35 cellular contexts compared by ENCODE assay signal in the genomic region with DNA sequence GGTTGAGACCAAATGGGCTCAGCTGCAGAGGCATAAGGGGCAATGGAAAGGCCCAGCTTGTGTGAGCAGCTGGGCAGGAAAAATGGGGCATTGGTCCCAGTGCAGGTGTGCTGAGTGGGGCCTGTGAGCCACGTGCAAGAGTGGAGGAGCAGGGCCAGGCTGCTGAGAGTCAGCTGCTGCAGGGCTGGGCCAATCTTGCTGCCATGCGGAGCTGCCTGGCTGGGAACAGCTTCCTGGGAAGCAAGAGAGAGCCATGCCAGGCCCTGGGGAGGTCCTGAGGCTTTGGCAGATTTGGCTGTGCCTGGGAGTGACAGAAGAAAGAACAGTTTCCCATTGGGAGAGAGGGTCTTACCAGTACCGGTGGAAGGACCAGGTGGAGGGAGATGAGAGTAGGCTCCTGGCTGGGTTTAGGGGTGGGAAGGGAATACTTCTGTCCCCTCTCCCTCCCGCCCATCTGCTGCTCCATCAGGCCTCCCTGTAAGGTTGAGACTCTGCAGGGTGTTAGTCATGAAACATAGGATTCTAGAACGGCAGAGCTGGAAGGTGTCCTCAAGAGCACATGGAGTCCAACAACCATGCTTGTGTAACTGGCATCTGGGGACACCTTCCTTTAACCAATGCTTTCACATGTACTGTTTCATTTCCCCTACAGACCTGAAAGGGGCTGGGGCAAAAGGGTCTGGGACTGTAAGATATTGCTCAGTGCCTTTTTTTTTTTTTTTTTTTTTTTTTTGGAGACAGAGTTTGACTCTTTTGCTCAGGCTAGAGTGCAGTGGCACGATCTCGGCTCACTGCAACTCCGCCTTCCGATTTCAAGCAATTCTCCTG. TPM values are rescaled to one million over a fixed set of nuclear protein-coding genes. Genes with fewer than 3 reads are reported as not detected.
DNase-seq lines count a peak whose midpoint lies in the region; ATAC-seq, FAIRE-seq and TF ChIP-seq lines count a peak whose summit lies in the region.
"Had no signal": no experiment of that assay in that cellular context is flagged by ENCODE, and none has a peak within 500 bp of the region (broad histone marks: within the 10 kb centered on the region; RNA-seq: fewer than 3 reads in every experiment).

No MANE protein-coding gene starts in this region.

- H2BK12ac ChIP-seq in H9 (ENCODE audit: insufficient read length, low read depth, low read length) = no peak overlapping the region

- no peak for TF ChIP-seq CTCF in H9 (conservative IDR thresholded peaks at IDR 0.05)
- TF ChIP-seq CTCF in glutamatergic neuron (IDR thresholded peaks at IDR 0.05; ENCODE audit: partially characterized antibody, unreplicated experiment) = no peak
- no peak for TF ChIP-seq CTCF in D721Med (IDR thresholded peaks at IDR 0.05; ENCODE audit: insufficient read depth, missing control alignments)

- H3K23ac ChIP-seq in H9 (ENCODE audit: insufficient read length, low read depth, low read length) = no peak overlapping the region

- H3K14ac ChIP-seq in H9 (ENCODE audit: insufficient read depth, low read length) = no peak overlapping the region; the same call in 1 of the 2 replicates

- no peak overlapping the region for H3K27ac ChIP-seq in H9 (ENCODE audit: insufficient read length, low read depth, low read length)
- H3K27ac ChIP-seq: ascending aorta, HL-60, neutrophil, prostate gland, vagina had no signal

- H3K79me1 ChIP-seq in H9 (ENCODE audit: insufficient read depth, low read depth, low read length, poor library complexity, severe bottlenecking) = no peaks in the 10 kb centered on the region

- H3K9me3 ChIP-seq in H9 (ENCODE audit: control insufficient read depth, low read depth, low read length) = no peaks in the 10 kb centered on the region
- H3K9me3 ChIP-seq: ascending aorta, neutrophil, prostate gland, SK-N-SH, vagina had no signal

- H3K4ac ChIP-seq in H9 (ENCODE audit: low read depth, low read length) = no peak overlapping the region

- H3K4me3 Mint-ChIP-seq in H9 (no peak overlapping the region), glutamatergic neuron (ENCODE audit: unreplicated experiment) (peak overlapping the region; percentile 89)
- no peak overlapping the region for H3K4me3 Mint-ChIP-seq in activated naive CD4-positive, alpha-beta T cell treated with anti-CD3 and anti-CD28 coated beads, Interleukin-2, amount 10 ng/mL, durations not matched to agents 7 days and 5 days
- H3K4me3 Mint-ChIP-seq: activated CD4-positive, alpha-beta memory T cell treated with anti-CD3 and anti-CD28 coated beads for 36 hours; activated naive CD8-positive, alpha-beta T cell; HFFc6; T-helper 17 cell had no signal

- H4K8ac ChIP-seq in H9 (replicated peaks; ENCODE audit: insufficient read length, low read depth, low read length) = no peak overlapping the region

- H2AK5ac ChIP-seq in H9 (ENCODE audit: insufficient read length, low read length) = no peak overlapping the region

- no CpG with 5 or more reads among the region's 9 CpGs for WGBS in H9 (ENCODE audit: extremely low coverage, insufficient read length, low lambda C conversion rate)

- H2BK120ac ChIP-seq in H9 (ENCODE audit: low read depth, low read length, poor library complexity, severe bottlenecking) = no peak overlapping the region

- H4K91ac ChIP-seq in H9 (ENCODE audit: insufficient read length, low read depth, low read length) = no peak overlapping the region

- no peak overlapping the region for H2BK20ac ChIP-seq in H9 (ENCODE audit: low read depth, low read length, poor library complexity, severe bottlenecking)

- no peaks in the 10 kb centered on the region for H3K79me2 ChIP-seq in H9 (ENCODE audit: insufficient read depth, low read length)

- H3K23me2 ChIP-seq in H9 (ENCODE audit: insufficient read length, low read depth, low read length, poor library complexity, severe bottlenecking) = peaks cover 11% of the 10 kb centered on the region

- no peaks in the 10 kb centered on the region for H4K20me1 ChIP-seq in H9 (ENCODE audit: control insufficient read depth, insufficient read depth, insufficient read length)

- H3K9me3 Mint-ChIP-seq in H9 (no peaks in the 10 kb centered on the region; a peak in 2 of 5 replicates), glutamatergic neuron (ENCODE audit: unreplicated experiment) (peaks cover 6% of the 10 kb centered on the region)
- no peaks in the 10 kb centered on the region for H3K9me3 Mint-ChIP-seq in activated naive CD4-positive, alpha-beta T cell treated with anti-CD3 and anti-CD28 coated beads, Interleukin-2, amount 10 ng/mL, durations not matched to agents 7 days and 5 days
- H3K9me3 Mint-ChIP-seq: activated CD4-positive, alpha-beta memory T cell treated with anti-CD3 and anti-CD28 coated beads for 36 hours; CD4-positive, alpha-beta T cell; HFFc6 had no signal

- no peak overlapping the region for H2AFZ ChIP-seq in H9 (ENCODE audit: low read length)

- peaks cover 45% of the 10 kb centered on the region for H3K27me3 Mint-ChIP-seq in H9 (ENCODE audit: low read depth)
- H3K27me3 Mint-ChIP-seq in glutamatergic neuron (ENCODE audit: unreplicated experiment) = peaks cover 18% of the 10 kb centered on the region
- peaks cover 66% of the 10 kb centered on the region for H3K27me3 Mint-ChIP-seq in activated naive CD4-positive, alpha-beta T cell treated with anti-CD3 and anti-CD28 coated beads, Interleukin-2, amount 10 ng/mL, durations not matched to agents 7 days and 5 days

- DNase-seq in Ammon's horn (ENCODE audit: low spot score) (peak; percentile 58), H9 (no peak), NCI-H524 treated with DMSO at 0.1 percent for 48 hours (lab: John Stamatoyannopoulos, UW) (peak; percentile 9), glutamatergic neuron (peak; percentile 43), HuH-7 (ENCODE audit: low spot score) (no peak), D721Med (ENCODE audit: insufficient read length, low spot score) (no peak)
- no peak for DNase-seq in activated naive CD4-positive, alpha-beta T cell treated with anti-CD3 and anti-CD28 coated beads, Interleukin-2, amount 10 ng/mL, durations not matched to agents 7 days and 5 days
- DNase-seq: activated CD4-positive, alpha-beta memory T cell treated with anti-CD3 and anti-CD28 coated beads for 36 hours; activated CD8-positive, alpha-beta memory T cell treated with anti-CD3 and anti-CD28 coated beads, Interleukin-2, amount 50 U/mL, for 48 hours; CD4-positive, alpha-beta T cell; dermis blood vessel endothelial cell; DMS153; HFFc6; Kasumi-1; left cardiac atrium; mammary epithelial cell; NCI-H1048; NCI-H187 treated with DMSO at 0.1 percent for 48 hours; NCI-H774; OCI-M1; SK-N-SH; stimulated activated naive CD8-positive, alpha-beta T cell treated with anti-CD3 and anti-CD28 coated beads, Interleukin-15, Interleukin-2, amounts not matched to agents 100 U/mL and 50 U/mL, for 24 hours; T-helper 17 cell had no signal

- no peak overlapping the region for H3K56ac ChIP-seq in H9 (ENCODE audit: insufficient read length, low read depth, low read length)

- no peak overlapping the region for H2BK15ac ChIP-seq in H9 (ENCODE audit: low read depth, low read length)

- H3K18ac ChIP-seq in H9 (ENCODE audit: insufficient read length, low read depth, low read length) = no peak overlapping the region

- H3K4me2 ChIP-seq in H9 (ENCODE audit: insufficient read depth, insufficient read length, low read length) = no peak overlapping the region
- H3K4me2 ChIP-seq: SK-N-SH had no signal

- H3K36me3 Mint-ChIP-seq in H9 (ENCODE audit: insufficient read depth in 1 of 3, low read depth in 3 of 3) (peaks cover 5 to 11% (median 10%) of the 10 kb centered on the region in 3 experiments; a peak in 6 of 7 replicates), glutamatergic neuron (ENCODE audit: unreplicated experiment) (peaks cover 17% of the 10 kb centered on the region)
- H3K36me3 Mint-ChIP-seq in activated naive CD4-positive, alpha-beta T cell treated with anti-CD3 and anti-CD28 coated beads, Interleukin-2, amount 10 ng/mL, durations not matched to agents 7 days and 5 days = no peaks in the 10 kb centered on the region
- H3K36me3 Mint-ChIP-seq: activated CD4-positive, alpha-beta memory T cell treated with anti-CD3 and anti-CD28 coated beads for 36 hours; activated naive CD8-positive, alpha-beta T cell had no signal

- H4K5ac ChIP-seq in H9 (ENCODE audit: insufficient read length, low read depth, low read length) = no peak overlapping the region

- H3K27ac Mint-ChIP-seq in H9 (peak overlapping the region in 2 of 3 experiments; percentile 43 to 92; a peak in 2 of 7 replicates), glutamatergic neuron (ENCODE audit: unreplicated experiment) (no peak overlapping the region)
- H3K27ac Mint-ChIP-seq in activated naive CD4-positive, alpha-beta T cell treated with anti-CD3 and anti-CD28 coated beads, Interleukin-2, amount 10 ng/mL, durations not matched to agents 7 days and 5 days = no peak overlapping the region
- H3K27ac Mint-ChIP-seq: activated CD4-positive, alpha-beta memory T cell treated with anti-CD3 and anti-CD28 coated beads for 36 hours; activated naive CD8-positive, alpha-beta T cell; CD4-positive, alpha-beta T cell; HFFc6; T-helper 17 cell had no signal

- no peak for FAIRE-seq in D721Med (lab: Jason Lieb, UNC)
- FAIRE-seq: endometrium, frontal cortex had no signal

- peaks cover 4% of the 10 kb centered on the region for H3K4me1 ChIP-seq in H9 (ENCODE audit: insufficient read depth, low read length)
- H3K4me1 ChIP-seq: prostate gland had no signal

- peaks cover 18% of the 10 kb centered on the region for H3K27me3 ChIP-seq in H9 (ENCODE audit: insufficient read depth, low read length)

- H2BK5ac ChIP-seq in H9 (ENCODE audit: insufficient read length, low read length) = no peak overlapping the region

- H3T11ph ChIP-seq in H9 (ENCODE audit: low read length) = no peak overlapping the region

- H3K4me1 Mint-ChIP-seq in H9 (peaks cover 25 to 26% of the 10 kb centered on the region in 2 experiments), glutamatergic neuron (ENCODE audit: low read depth, unreplicated experiment) (peaks cover 14% of the 10 kb centered on the region)
- peaks cover 8% of the 10 kb centered on the region for H3K4me1 Mint-ChIP-seq in activated naive CD4-positive, alpha-beta T cell treated with anti-CD3 and anti-CD28 coated beads, Interleukin-2, amount 10 ng/mL, durations not matched to agents 7 days and 5 days

- no peak for ATAC-seq in HG03175 (IDR thresholded peaks at IDR 0.05; ENCODE audit: unreplicated experiment)
- ATAC-seq: activated CD4-positive, CD25-positive, alpha-beta regulatory T cell treated with anti-CD3 and anti-CD28 coated beads, Interleukin-2, amount 50 U/mL, for 24 hours; stimulated activated naive CD8-positive, alpha-beta T cell treated with anti-CD3 and anti-CD28 coated beads, Interleukin-15, Interleukin-2, amounts not matched to agents 100 U/mL and 50 U/mL, for 24 hours; T-helper 17 cell had no signal

- no peak overlapping the region for H3K9ac ChIP-seq in H9 (ENCODE audit: extremely low read depth, insufficient read length, low read length)
- H3K9ac ChIP-seq: SK-N-SH had no signal

- CTCF ChIA-PET in activated naive CD4-positive, alpha-beta T cell treated with anti-CD3 and anti-CD28 coated beads, Interleukin-2, amount 10 ng/mL, durations not matched to agents 7 days and 5 days (lab: Charles Lee) = no interaction called here

RNA-seq across cellular contexts. Expression of gene SEPTIN3, which starts 10.4 kb away (rescaled TPM):
- total RNA-seq in H9 (2021) = 32.4 and 33.3 TPM in 2 replicates
- 216 TPM for total RNA-seq in glutamatergic neuron (ENCODE audit: unreplicated experiment)
- total RNA-seq: ascending aorta, cardiac septum had no signal

RNA-seq across cellular contexts. Expression of gene WBP2NL, which starts 19.0 kb away (rescaled TPM):
- total RNA-seq in H9 (2021) = 0.22 TPM in 1 of 2 replicates, not detected in the other
- total RNA-seq in glutamatergic neuron (ENCODE audit: unreplicated experiment) = not detected
- total RNA-seq: A172, ascending aorta, HFFc6 had no signal

RNA-seq across cellular contexts. Expression of gene CENPM, which starts 32.7 kb away (rescaled TPM):
- total RNA-seq in H9 (2021) (36.5 and 37.2 TPM in 2 replicates), glutamatergic neuron (ENCODE audit: unreplicated experiment) (3.4 TPM)
- total RNA-seq: ascending aorta, vagina had no signal

RNA-seq across cellular contexts. Expression of gene TNFRSF13C, which starts 53.0 kb away (rescaled TPM):
- total RNA-seq in H9 (2021) = 1.6 and 1.9 TPM in 2 replicates
- 0.37 TPM for total RNA-seq in glutamatergic neuron (ENCODE audit: unreplicated experiment)
- total RNA-seq: ascending aorta, dermis blood vessel endothelial cell, vagina had no signal

Comparison
In these comparisons a context has a peak if more than half of its experiments do, and no peak if none do; other contexts are left out.
1. DNase-seq: peak in Ammon's horn (single experiment), NCI-H524 treated with DMSO at 0.1 percent for 48 hours (single experiment) and glutamatergic neuron (single experiment); none in H9 (single experiment), HuH-7 (single experiment), activated naive CD4-positive, alpha-beta T cell treated with anti-CD3 and anti-CD28 coated beads, Interleukin-2, amount 10 ng/mL, durations not matched to agents 7 days and 5 days (single experiment) and D721Med (single experiment).
2. H3K27ac Mint-ChIP-seq: peak in H9 (2 of 3); none in glutamatergic neuron (single experiment) and activated naive CD4-positive, alpha-beta T cell treated with anti-CD3 and anti-CD28 coated beads, Interleukin-2, amount 10 ng/mL, durations not matched to agents 7 days and 5 days (single experiment).